ENCODE assay signal across 1 cellular context in genomic region chr19:43526884-43527859, GRCh38.
TF ChIP-seq lines count a peak whose summit lies in the region.

A gene with protein sequence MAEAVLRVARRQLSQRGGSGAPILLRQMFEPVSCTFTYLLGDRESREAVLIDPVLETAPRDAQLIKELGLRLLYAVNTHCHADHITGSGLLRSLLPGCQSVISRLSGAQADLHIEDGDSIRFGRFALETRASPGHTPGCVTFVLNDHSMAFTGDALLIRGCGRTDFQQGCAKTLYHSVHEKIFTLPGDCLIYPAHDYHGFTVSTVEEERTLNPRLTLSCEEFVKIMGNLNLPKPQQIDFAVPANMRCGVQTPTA (minus strand): TSS chr19:43527201. CDS start chr19:43527177, 24 bp downstream.

TF ChIP-seq in K562, 482 proteins besides CTCF, POLR2A, EP300 and RAD21 (continued from another document and continues in another):
- TF ChIP-seq SMAD2 (IDR thresholded peaks at IDR 0.05; ENCODE audit: low read depth, low read length) (no peak), HSF4 (CRISPR knock-in tag; IDR thresholded peaks at IDR 0.05; ENCODE audit: borderline replicate concordance) (no peak), POLR2H (tag; IDR thresholded peaks at IDR 0.05; ENCODE audit: low read depth) (0 out of 2 replicates have a peak, but pooled peaks have one; percentile 12), ZNF830 (CRISPR knock-in tag; IDR thresholded peaks at IDR 0.05) (no peak), UBTF (IDR thresholded peaks at IDR 0.05; ENCODE audit: borderline replicate concordance in 1 of 2, low read depth in 2 of 2, low read length in 2 of 2) (0 out of 4 replicates have a peak, but pooled peaks of 1 of the 2 experiments have one; percentile 2), PHB2 (IDR thresholded peaks at IDR 0.05; ENCODE audit: low read depth) (no peak), PHF20 (IDR thresholded peaks at IDR 0.05; ENCODE audit: partially characterized antibody) (peak; percentile 41), E2F8 (IDR thresholded peaks at IDR 0.05; ENCODE audit: low read depth, partially characterized antibody) (no peak), C11orf30 (IDR thresholded peaks at IDR 0.05; ENCODE audit: low read depth) (no peak), FOSL1 (tag; conservative IDR thresholded peaks at IDR 0.05) (no peak), SAFB2 (IDR thresholded peaks at IDR 0.05; ENCODE audit: borderline replicate concordance, low read depth, low read length, severe bottlenecking) (no peak), NFYB (IDR thresholded peaks at IDR 0.05; ENCODE audit: extremely low read depth, insufficient read length) (no peak), ZFX (CRISPR knock-in tag; IDR thresholded peaks at IDR 0.05) (peak; percentile 80), TAF7 (tag; IDR thresholded peaks at IDR 0.05) (no peak), HMG20B (CRISPR knock-in tag; IDR thresholded peaks at IDR 0.05) (no peak), SNIP1 (IDR thresholded peaks at IDR 0.05; ENCODE audit: low read depth) (peak; percentile 96), CREBBP (IDR thresholded peaks at IDR 0.05; ENCODE audit: low read depth, low read length) (no peak), RBM22 (IDR thresholded peaks at IDR 0.05; ENCODE audit: low read depth, low read length, poor library complexity, severe bottlenecking) (no peak), NFIC (IDR thresholded peaks at IDR 0.05) (no peak), ZNF431 (CRISPR knock-in tag; IDR thresholded peaks at IDR 0.05) (0 out of 2 replicates have a peak, but pooled peaks have one; percentile 40), SOX6 (IDR thresholded peaks at IDR 0.05) (no peak), ZNF507 (tag; conservative IDR thresholded peaks at IDR 0.05) (no peak), ZBTB7A (IDR thresholded peaks at IDR 0.05; ENCODE audit: borderline replicate concordance, control insufficient read depth, low read depth, low read length) (peak; percentile 91), MXI1 (IDR thresholded peaks at IDR 0.05; ENCODE audit: low read depth, low read length) (no peak), TARDBP (IDR thresholded peaks at IDR 0.05) (no peak), HNRNPH1 (optimal IDR thresholded peaks at IDR 0.05; ENCODE audit: low read depth, low read length) (no peak), POLR2AphosphoS2 (IDR thresholded peaks at IDR 0.05; ENCODE audit: low read length) (no peak), TCF3 (CRISPR knock-in tag; IDR thresholded peaks at IDR 0.05) (no peak; the same call in 1 of the 2 replicates), EWSR1 (IDR thresholded peaks at IDR 0.05; ENCODE audit: borderline replicate concordance, low read depth, partially characterized antibody) (no peak), ZNF316 (IDR thresholded peaks at IDR 0.05) (no peak), ZNF232 (CRISPR knock-in tag; IDR thresholded peaks at IDR 0.05) (no peak), POLR2AphosphoS5 (IDR thresholded peaks at IDR 0.05; ENCODE audit: control insufficient read depth, insufficient read depth, low read depth, low read length) (no peak), MED1 (CRISPR knock-in tag; IDR thresholded peaks at IDR 0.05; ENCODE audit: borderline replicate concordance) (no peak), YY1 (IDR thresholded peaks at IDR 0.05; ENCODE audit: borderline replicate concordance in 1 of 3, control insufficient read depth in 1 of 3, extremely low read depth in 1 of 3, insufficient read depth in 3 of 3, insufficient read length in 1 of 3, insufficient replicate concordance in 2 of 3, low read depth in 1 of 3, low read length in 2 of 3) (peak in 2 of 3 experiments; percentile 40 to 61), CHCHD3 (CRISPR knock-in tag; IDR thresholded peaks at IDR 0.05) (no peak), HNRNPK (IDR thresholded peaks at IDR 0.05; ENCODE audit: low read depth, low read length, poor library complexity, severe bottlenecking) (no peak), MYNN (IDR thresholded peaks at IDR 0.05) (no peak), MYNN (CRISPR knock-in tag; IDR thresholded peaks at IDR 0.05) (no peak), ATF1 (CRISPR knock-in tag; IDR thresholded peaks at IDR 0.05) (no peak), ATF1 (tag; IDR thresholded peaks at IDR 0.05) (peak; percentile 38), ZNF77 (CRISPR knock-in tag; IDR thresholded peaks at IDR 0.05) (no peak), GATAD2B (IDR thresholded peaks at IDR 0.05; ENCODE audit: borderline replicate concordance) (no peak)
- TF ChIP-seq, protein P1, sequence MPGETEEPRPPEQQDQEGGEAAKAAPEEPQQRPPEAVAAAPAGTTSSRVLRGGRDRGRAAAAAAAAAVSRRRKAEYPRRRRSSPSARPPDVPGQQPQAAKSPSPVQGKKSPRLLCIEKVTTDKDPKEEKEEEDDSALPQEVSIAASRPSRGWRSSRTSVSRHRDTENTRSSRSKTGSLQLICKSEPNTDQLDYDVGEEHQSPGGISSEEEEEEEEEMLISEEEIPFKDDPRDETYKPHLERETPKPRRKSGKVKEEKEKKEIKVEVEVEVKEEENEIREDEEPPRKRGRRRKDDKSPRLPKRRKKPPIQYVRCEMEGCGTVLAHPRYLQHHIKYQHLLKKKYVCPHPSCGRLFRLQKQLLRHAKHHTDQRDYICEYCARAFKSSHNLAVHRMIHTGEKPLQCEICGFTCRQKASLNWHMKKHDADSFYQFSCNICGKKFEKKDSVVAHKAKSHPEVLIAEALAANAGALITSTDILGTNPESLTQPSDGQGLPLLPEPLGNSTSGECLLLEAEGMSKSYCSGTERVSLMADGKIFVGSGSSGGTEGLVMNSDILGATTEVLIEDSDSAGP (CRISPR knock-in tag; IDR thresholded peaks at IDR 0.05) = peak; percentile 97
- TF ChIP-seq, protein P2, sequence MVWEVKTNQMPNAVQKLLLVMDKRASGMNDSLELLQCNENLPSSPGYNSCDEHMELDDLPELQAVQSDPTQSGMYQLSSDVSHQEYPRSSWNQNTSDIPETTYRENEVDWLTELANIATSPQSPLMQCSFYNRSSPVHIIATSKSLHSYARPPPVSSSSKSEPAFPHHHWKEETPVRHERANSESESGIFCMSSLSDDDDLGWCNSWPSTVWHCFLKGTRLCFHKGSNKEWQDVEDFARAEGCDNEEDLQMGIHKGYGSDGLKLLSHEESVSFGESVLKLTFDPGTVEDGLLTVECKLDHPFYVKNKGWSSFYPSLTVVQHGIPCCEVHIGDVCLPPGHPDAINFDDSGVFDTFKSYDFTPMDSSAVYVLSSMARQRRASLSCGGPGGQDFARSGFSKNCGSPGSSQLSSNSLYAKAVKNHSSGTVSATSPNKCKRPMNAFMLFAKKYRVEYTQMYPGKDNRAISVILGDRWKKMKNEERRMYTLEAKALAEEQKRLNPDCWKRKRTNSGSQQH (CRISPR knock-in tag; IDR thresholded peaks at IDR 0.05) = no peak
- TF ChIP-seq, protein P3, sequence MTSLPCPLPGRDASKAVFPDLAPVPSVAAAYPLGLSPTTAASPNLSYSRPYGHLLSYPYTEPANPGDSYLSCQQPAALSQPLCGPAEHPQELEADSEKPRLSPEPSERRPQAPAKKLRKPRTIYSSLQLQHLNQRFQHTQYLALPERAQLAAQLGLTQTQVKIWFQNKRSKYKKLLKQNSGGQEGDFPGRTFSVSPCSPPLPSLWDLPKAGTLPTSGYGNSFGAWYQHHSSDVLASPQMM (CRISPR knock-in tag; IDR thresholded peaks at IDR 0.05) = no peak
- TF ChIP-seq, protein P4, sequence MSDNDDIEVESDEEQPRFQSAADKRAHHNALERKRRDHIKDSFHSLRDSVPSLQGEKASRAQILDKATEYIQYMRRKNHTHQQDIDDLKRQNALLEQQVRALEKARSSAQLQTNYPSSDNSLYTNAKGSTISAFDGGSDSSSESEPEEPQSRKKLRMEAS (CRISPR knock-in tag; IDR thresholded peaks at IDR 0.05) = peak; percentile 79
- TF ChIP-seq, protein P5, sequence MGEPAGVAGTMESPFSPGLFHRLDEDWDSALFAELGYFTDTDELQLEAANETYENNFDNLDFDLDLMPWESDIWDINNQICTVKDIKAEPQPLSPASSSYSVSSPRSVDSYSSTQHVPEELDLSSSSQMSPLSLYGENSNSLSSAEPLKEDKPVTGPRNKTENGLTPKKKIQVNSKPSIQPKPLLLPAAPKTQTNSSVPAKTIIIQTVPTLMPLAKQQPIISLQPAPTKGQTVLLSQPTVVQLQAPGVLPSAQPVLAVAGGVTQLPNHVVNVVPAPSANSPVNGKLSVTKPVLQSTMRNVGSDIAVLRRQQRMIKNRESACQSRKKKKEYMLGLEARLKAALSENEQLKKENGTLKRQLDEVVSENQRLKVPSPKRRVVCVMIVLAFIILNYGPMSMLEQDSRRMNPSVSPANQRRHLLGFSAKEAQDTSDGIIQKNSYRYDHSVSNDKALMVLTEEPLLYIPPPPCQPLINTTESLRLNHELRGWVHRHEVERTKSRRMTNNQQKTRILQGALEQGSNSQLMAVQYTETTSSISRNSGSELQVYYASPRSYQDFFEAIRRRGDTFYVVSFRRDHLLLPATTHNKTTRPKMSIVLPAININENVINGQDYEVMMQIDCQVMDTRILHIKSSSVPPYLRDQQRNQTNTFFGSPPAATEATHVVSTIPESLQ (CRISPR knock-in tag; IDR thresholded peaks at IDR 0.05) = no peak
- TF ChIP-seq, protein P6, sequence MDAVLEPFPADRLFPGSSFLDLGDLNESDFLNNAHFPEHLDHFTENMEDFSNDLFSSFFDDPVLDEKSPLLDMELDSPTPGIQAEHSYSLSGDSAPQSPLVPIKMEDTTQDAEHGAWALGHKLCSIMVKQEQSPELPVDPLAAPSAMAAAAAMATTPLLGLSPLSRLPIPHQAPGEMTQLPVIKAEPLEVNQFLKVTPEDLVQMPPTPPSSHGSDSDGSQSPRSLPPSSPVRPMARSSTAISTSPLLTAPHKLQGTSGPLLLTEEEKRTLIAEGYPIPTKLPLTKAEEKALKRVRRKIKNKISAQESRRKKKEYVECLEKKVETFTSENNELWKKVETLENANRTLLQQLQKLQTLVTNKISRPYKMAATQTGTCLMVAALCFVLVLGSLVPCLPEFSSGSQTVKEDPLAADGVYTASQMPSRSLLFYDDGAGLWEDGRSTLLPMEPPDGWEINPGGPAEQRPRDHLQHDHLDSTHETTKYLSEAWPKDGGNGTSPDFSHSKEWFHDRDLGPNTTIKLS (IDR thresholded peaks at IDR 0.05; ENCODE audit: borderline replicate concordance, low read depth) = no peak
- TF ChIP-seq, protein P7, sequence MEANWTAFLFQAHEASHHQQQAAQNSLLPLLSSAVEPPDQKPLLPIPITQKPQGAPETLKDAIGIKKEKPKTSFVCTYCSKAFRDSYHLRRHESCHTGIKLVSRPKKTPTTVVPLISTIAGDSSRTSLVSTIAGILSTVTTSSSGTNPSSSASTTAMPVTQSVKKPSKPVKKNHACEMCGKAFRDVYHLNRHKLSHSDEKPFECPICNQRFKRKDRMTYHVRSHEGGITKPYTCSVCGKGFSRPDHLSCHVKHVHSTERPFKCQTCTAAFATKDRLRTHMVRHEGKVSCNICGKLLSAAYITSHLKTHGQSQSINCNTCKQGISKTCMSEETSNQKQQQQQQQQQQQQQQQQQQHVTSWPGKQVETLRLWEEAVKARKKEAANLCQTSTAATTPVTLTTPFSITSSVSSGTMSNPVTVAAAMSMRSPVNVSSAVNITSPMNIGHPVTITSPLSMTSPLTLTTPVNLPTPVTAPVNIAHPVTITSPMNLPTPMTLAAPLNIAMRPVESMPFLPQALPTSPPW (CRISPR knock-in tag; IDR thresholded peaks at IDR 0.05) = peak; percentile 74
- TF ChIP-seq, protein P8, sequence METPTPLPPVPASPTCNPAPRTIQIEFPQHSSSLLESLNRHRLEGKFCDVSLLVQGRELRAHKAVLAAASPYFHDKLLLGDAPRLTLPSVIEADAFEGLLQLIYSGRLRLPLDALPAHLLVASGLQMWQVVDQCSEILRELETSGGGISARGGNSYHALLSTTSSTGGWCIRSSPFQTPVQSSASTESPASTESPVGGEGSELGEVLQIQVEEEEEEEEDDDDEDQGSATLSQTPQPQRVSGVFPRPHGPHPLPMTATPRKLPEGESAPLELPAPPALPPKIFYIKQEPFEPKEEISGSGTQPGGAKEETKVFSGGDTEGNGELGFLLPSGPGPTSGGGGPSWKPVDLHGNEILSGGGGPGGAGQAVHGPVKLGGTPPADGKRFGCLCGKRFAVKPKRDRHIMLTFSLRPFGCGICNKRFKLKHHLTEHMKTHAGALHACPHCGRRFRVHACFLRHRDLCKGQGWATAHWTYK (CRISPR knock-in tag; IDR thresholded peaks at IDR 0.05) = 0 out of 2 replicates have a peak, but pooled peaks have one; percentile 58
